In the genomic region with DNA sequence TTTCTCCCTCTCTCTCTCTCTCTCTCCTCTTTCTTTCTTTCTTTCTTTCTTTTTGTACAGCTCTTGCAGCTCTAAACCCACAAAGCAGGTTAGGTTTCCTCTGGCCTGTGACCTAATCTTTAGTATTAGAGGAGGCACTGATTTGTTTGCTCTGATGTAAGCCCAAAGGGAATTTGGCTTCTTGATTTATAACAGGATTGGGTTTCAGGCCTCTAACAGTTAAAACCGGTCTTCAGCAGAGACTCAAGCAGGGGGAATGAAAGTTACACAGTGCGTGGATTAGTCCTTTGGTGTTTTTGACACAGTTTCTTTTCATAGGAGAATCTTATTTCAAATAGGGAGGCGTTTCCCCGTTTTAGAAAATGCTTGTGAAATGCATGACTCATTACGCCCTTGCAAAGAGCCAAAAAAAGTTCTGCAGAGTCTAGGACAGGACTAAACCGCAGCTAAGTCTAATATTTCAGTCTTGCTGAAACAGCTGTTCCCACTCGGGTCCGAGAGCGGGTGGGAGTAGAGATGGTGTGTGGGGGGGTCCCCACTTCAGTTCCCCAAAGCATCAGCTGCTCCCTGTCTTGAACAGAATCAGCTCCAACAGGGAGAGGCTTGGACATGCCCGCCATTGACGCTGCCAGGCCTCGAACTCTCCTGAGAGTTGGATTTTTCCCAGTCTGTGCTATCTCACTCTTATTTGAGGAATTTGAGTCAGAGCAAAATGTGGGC, we compare ENCODE assay signal across 8 cellular contexts.
DNase-seq lines count a peak whose midpoint lies in the region; ATAC-seq and TF ChIP-seq lines count a peak whose summit lies in the region.

No MANE protein-coding gene starts in this region.

- intact Hi-C loops in posterior vena cava (cut with DNase I): loop anchor here in 1 of 2 donors (2.0 to 5.0 kb wide), 2 partner anchors 26 to 1818 kb away; no protein-coding TSS in a partner anchor

- POLR2A ChIA-PET in T-cell (lab: Charles Lee): interaction anchor here in 1 of 2 donors (0.7 kb wide), 1 partner anchor 65 kb away, joined by 4 read pairs; no protein-coding TSS in a partner anchor
- POLR2A ChIA-PET in GM10248 (lab: Yijun Ruan, JAX): no interaction called here

- peak overlapping the region; percentile 33 to 39 for H3K27ac Mint-ChIP-seq in T-cell

- no peaks in the 10 kb centered on the region for H3K27me3 Mint-ChIP-seq in T-cell

- H3K4me3 ChIP-seq in fibroblast of mammary gland (ENCODE audit: control insufficient read depth, low read depth, low read length): no peak overlapping the region

- H3K4me1 Mint-ChIP-seq in T-cell: peaks cover 38 to 56% (median 42%) of the 10 kb centered on the region in 3 donors

- no peak for TF ChIP-seq CTCF in fibroblast of mammary gland (conservative IDR thresholded peaks at IDR 0.05; ENCODE audit: control insufficient read depth, insufficient read depth, low read depth, low read length)
- no peak for TF ChIP-seq CTCF in GM10248 (IDR thresholded peaks at IDR 0.05; ENCODE audit: control extremely low read depth, extremely low read depth, low read depth, missing control alignments)

- no peaks in the 10 kb centered on the region for H3K9me3 Mint-ChIP-seq in T-cell

- ATAC-seq in T-cell (replicated peaks in 1 of 4) (no peak), HG03175 (IDR thresholded peaks at IDR 0.05; ENCODE audit: unreplicated experiment) (no peak), GM19452 (IDR thresholded peaks at IDR 0.05; ENCODE audit: unreplicated experiment) (no peak)

- no peaks in the 10 kb centered on the region for H3K36me3 Mint-ChIP-seq in T-cell

- CTCF ChIA-PET in T-cell (lab: Charles Lee) (no interaction called here), GM10248 (lab: Yijun Ruan, JAX) (no interaction called here)

- H3K4me3 Mint-ChIP-seq in T-cell: no peak overlapping the region

- peak; percentile 15 for DNase-seq in stimulated activated CD4-positive, alpha-beta T cell treated with anti-CD3 and anti-CD28 coated beads, Interleukin-4, amount 100 ng/mL, for 4 hours
- DNase-seq in stimulated activated CD4-positive, alpha-beta T cell treated with anti-CD3 and anti-CD28 coated beads, Interleukin-1b, Interleukin-23, amount 100 ng/mL, for 48 hours: no peak
- DNase-seq in T-cell (no peak), fibroblast of mammary gland (ENCODE audit: low read depth) (peak; percentile 98), posterior vena cava (ENCODE audit: low spot score) (peak; percentile 90), GM10248 (ENCODE audit: extremely low spot score) (no peak)

Comparison
In these comparisons a context has a peak if more than half of its experiments do, and no peak if none do; other contexts are left out.
1. DNase-seq: peak in stimulated activated CD4-positive, alpha-beta T cell treated with anti-CD3 and anti-CD28 coated beads, Interleukin-4, amount 100 ng/mL, for 4 hours (2 of 2), fibroblast of mammary gland (single experiment) and posterior vena cava (single experiment); none in stimulated activated CD4-positive, alpha-beta T cell treated with anti-CD3 and anti-CD28 coated beads, Interleukin-1b, Interleukin-23, amount 100 ng/mL, for 48 hours (single experiment), T-cell (0 of 34) and GM10248 (single experiment).